Comparison of ENCODE assay signal across 11 cellular contexts in genomic region chr16:81457326-81458133, GRCh38. TPM values are rescaled to one million over a fixed set of nuclear protein-coding genes. Genes with fewer than 3 reads are reported as not detected.
DNase-seq lines count a peak whose midpoint lies in the region; ATAC-seq, FAIRE-seq and TF ChIP-seq lines count a peak whose summit lies in the region.
"Had no signal": no experiment of that assay in that cellular context is flagged by ENCODE, and none has a peak within 500 bp of the region (broad histone marks: within the 10 kb centered on the region; RNA-seq: fewer than 3 reads in every experiment).

No MANE protein-coding gene starts in this region.

- 73 to 81% methylated on average over 17 of the region's 17 CpGs for WGBS in aorta, 2 donors
- 79 to 82% methylated on average over 14 to 17 of the region's 17 CpGs for WGBS in testis, 2 donors

- H3K27me3 ChIP-seq in aorta (ENCODE audit: control insufficient read depth in 1 of 2, insufficient read depth in 2 of 2, low read length in 1 of 2) (no peaks in the 10 kb centered on the region), testis (no peaks in the 10 kb centered on the region)

- intact Hi-C loops in kidney (cut with DNase I): no loop called here
- intact Hi-C loops in aorta (cut with DNase I): no loop called here
- intact Hi-C loops in testis (cut with DNase I; ENCODE audit: low total_unique reads): no loop called here

- no peak overlapping the region for H3K4me3 Mint-ChIP-seq in stimulated activated naive CD8-positive, alpha-beta T cell treated with anti-CD3 and anti-CD28 coated beads, Interleukin-15, amount 100 ng/mL, for 72 hours

- H3K27ac ChIP-seq in kidney (ENCODE audit: low read depth in 2 of 2, low read length in 2 of 2) (peak overlapping the region; percentile 63 to 72), aorta (ENCODE audit: low read depth in 1 of 2, low read length in 2 of 2) (no peak overlapping the region), testis (no peak overlapping the region)

- no peaks in the 10 kb centered on the region for H3K27me3 Mint-ChIP-seq in stimulated activated naive CD8-positive, alpha-beta T cell treated with anti-CD3 and anti-CD28 coated beads, Interleukin-15, amount 100 ng/mL, for 72 hours

- FAIRE-seq in kidney (lab: Jason Lieb, UNC) (no peak), GM12892 (lab: Jason Lieb, UNC) (no peak)
- FAIRE-seq: islet of Langerhans had no signal

- DNase-seq in stimulated activated naive CD8-positive, alpha-beta T cell treated with anti-CD3 and anti-CD28 coated beads, Interleukin-15, Interleukin-2, amounts not matched to agents 100 U/mL and 50 U/mL, for 24 hours: no peak
- DNase-seq in stimulated activated naive CD8-positive, alpha-beta T cell treated with anti-CD3 and anti-CD28 coated beads, Interleukin-15, amount 100 ng/mL, for 72 hours: no peak
- DNase-seq in amniotic epithelial cell (ENCODE audit: low read depth) (peak; percentile 67), kidney (no peak), aorta (no peak), GM12892 (ENCODE audit: insufficient read length) (no peak), testis (no peak)
- DNase-seq: activated CD4-positive, alpha-beta T cell treated with anti-CD3 and anti-CD28 coated beads for 48 hours; GDM1 had no signal

- H3K9me3 ChIP-seq in kidney (ENCODE audit: control insufficient read depth in 1 of 2, low read length in 2 of 2): no peaks in the 10 kb centered on the region
- H3K9me3 ChIP-seq in aorta (ENCODE audit: control insufficient read depth, low read length): no peaks in the 10 kb centered on the region
- no peaks in the 10 kb centered on the region for H3K9me3 ChIP-seq in testis

- H3K4me1 ChIP-seq in kidney (ENCODE audit: control insufficient read depth in 1 of 2, insufficient read depth in 1 of 2, low read depth in 1 of 2, low read length in 2 of 2): peaks cover 53 to 56% of the 10 kb centered on the region in 2 donors
- H3K4me1 ChIP-seq in aorta (ENCODE audit: control insufficient read depth in 1 of 2, insufficient read depth in 2 of 2, low read length in 2 of 2): no peaks in the 10 kb centered on the region
- H3K4me1 ChIP-seq in testis: peaks cover 8% of the 10 kb centered on the region

- TF ChIP-seq CTCF in kidney (IDR thresholded peaks at IDR 0.05; ENCODE audit: borderline replicate concordance, extremely low read depth, insufficient read depth): no peak
- no peak for TF ChIP-seq CTCF in testis (IDR thresholded peaks at IDR 0.05)

- peaks cover 0 to 6% of the 10 kb centered on the region in 2 donors for H3K9me3 Mint-ChIP-seq in stimulated activated naive CD8-positive, alpha-beta T cell treated with anti-CD3 and anti-CD28 coated beads, Interleukin-15, amount 100 ng/mL, for 72 hours

- H3K4me1 Mint-ChIP-seq in stimulated activated naive CD8-positive, alpha-beta T cell treated with anti-CD3 and anti-CD28 coated beads, Interleukin-15, amount 100 ng/mL, for 72 hours: peaks cover 66% of the 10 kb centered on the region

- H3K27ac Mint-ChIP-seq in stimulated activated naive CD8-positive, alpha-beta T cell treated with anti-CD3 and anti-CD28 coated beads, Interleukin-15, amount 100 ng/mL, for 72 hours: peak overlapping the region in 1 of 2 donors; percentile 55

- ATAC-seq in stimulated activated naive CD8-positive, alpha-beta T cell treated with anti-CD3 and anti-CD28 coated beads, Interleukin-15, Interleukin-2, amounts not matched to agents 100 U/mL and 50 U/mL, for 24 hours: peak; percentile 38
- ATAC-seq in stimulated activated naive CD8-positive, alpha-beta T cell treated with anti-CD3 and anti-CD28 coated beads, Interleukin-15, amount 100 ng/mL, for 72 hours: no peak
- peak; percentile 40 for ATAC-seq in aorta (ENCODE audit: low FRiP score)
- no peak for ATAC-seq in GM21825 (IDR thresholded peaks at IDR 0.05; ENCODE audit: unreplicated experiment)

- no peak overlapping the region for H3K4me3 ChIP-seq in kidney (ENCODE audit: low read length in 2 of 2)
- H3K4me3 ChIP-seq in aorta (ENCODE audit: low read length in 2 of 2): no peak overlapping the region
- H3K4me3 ChIP-seq in testis: no peak overlapping the region

- TF ChIP-seq POLR2A in GM12892 (IDR thresholded peaks at IDR 0.05; ENCODE audit: low read depth, low read length): no peak
- no peak for TF ChIP-seq POLR2A in testis (IDR thresholded peaks at IDR 0.05)

- H3K9ac ChIP-seq in kidney (ENCODE audit: low read length in 2 of 2): peak overlapping the region in 1 of 2 donors; percentile 28

- H3K36me3 ChIP-seq in kidney (ENCODE audit: control insufficient read depth in 1 of 2, insufficient read depth in 2 of 2, low read length in 2 of 2) (no peaks in the 10 kb centered on the region), aorta (ENCODE audit: control insufficient read depth in 1 of 2, insufficient read depth in 2 of 2, low read length in 1 of 2) (no peaks in the 10 kb centered on the region), testis (ENCODE audit: low read depth, missing control alignments) (no peaks in the 10 kb centered on the region)

RNA-seq across cellular contexts. Expression of gene CMIP, which starts 12.9 kb away (rescaled TPM):
- 65.7 TPM for total RNA-seq in kidney
- polyA plus RNA-seq in kidney (ENCODE audit: insufficient read depth, low read depth, low replicate concordance): 16.6 TPM
- total RNA-seq in aorta: 10 to 100 TPM; 48.9 to 96.3 TPM
- 1 to 10 TPM; 2.4 to 7.0 TPM for polyA plus RNA-seq in aorta
- 10.2 TPM for polyA plus RNA-seq in GM12892 (2012; ENCODE audit: missing spikeins)
- total RNA-seq in testis: 10 to 100 TPM; 42.0 to 72.5 TPM
- 34.9 TPM for polyA plus RNA-seq in testis (ENCODE audit: insufficient read depth, low read depth, low replicate concordance)

Comparison
In these comparisons a context has a peak if more than half of its experiments do, and no peak if none do; other contexts are left out.
1. ATAC-seq: peak in stimulated activated naive CD8-positive, alpha-beta T cell treated with anti-CD3 and anti-CD28 coated beads, Interleukin-15, Interleukin-2, amounts not matched to agents 100 U/mL and 50 U/mL, for 24 hours (single experiment) and aorta (single experiment); none in stimulated activated naive CD8-positive, alpha-beta T cell treated with anti-CD3 and anti-CD28 coated beads, Interleukin-15, amount 100 ng/mL, for 72 hours (single experiment) and GM21825 (single experiment).
2. H3K27ac ChIP-seq: peak in kidney (2 of 2); none in aorta (0 of 2) and testis (0 of 2).